22 cellular contexts compared by ENCODE assay signal in genomic region chr10:116880716-116881440, GRCh38. TPM values are rescaled to one million over a fixed set of nuclear protein-coding genes. Genes with fewer than 3 reads are reported as not detected.
DNase-seq lines count a peak whose midpoint lies in the region; ATAC-seq and TF ChIP-seq lines count a peak whose summit lies in the region.
"Had no signal": no experiment of that assay in that cellular context is flagged by ENCODE, and none has a peak within 500 bp of the region (broad histone marks: within the 10 kb centered on the region; RNA-seq: fewer than 3 reads in every experiment).

No MANE protein-coding gene starts in this region.

- no peak overlapping the region for H3K4me3 Mint-ChIP-seq in MCF 10A (ENCODE audit: unreplicated experiment)
- no peak overlapping the region for H3K4me3 Mint-ChIP-seq in CD4-positive, alpha-beta T cell
- no peak overlapping the region for H3K4me3 Mint-ChIP-seq in stimulated activated naive CD8-positive, alpha-beta T cell treated with anti-CD3 and anti-CD28 coated beads, Interleukin-15, amount 100 ng/mL, for 72 hours
- H3K4me3 Mint-ChIP-seq: neural crest cell had no signal

- no peaks in the 10 kb centered on the region for H3K9me3 ChIP-seq in mammary epithelial cell (replicated peaks; ENCODE audit: insufficient read depth, low read length)
- no peaks in the 10 kb centered on the region for H3K9me3 ChIP-seq in CD4-positive, alpha-beta T cell (ENCODE audit: control insufficient read depth, low read length)
- H3K9me3 ChIP-seq: ascending aorta, Caco-2, heart left ventricle had no signal

- no peak overlapping the region for H3K27ac Mint-ChIP-seq in MCF 10A (ENCODE audit: low read depth, unreplicated experiment)
- H3K27ac Mint-ChIP-seq in CD4-positive, alpha-beta T cell = no peak overlapping the region
- no peak overlapping the region for H3K27ac Mint-ChIP-seq in stimulated activated naive CD8-positive, alpha-beta T cell treated with anti-CD3 and anti-CD28 coated beads, Interleukin-15, amount 100 ng/mL, for 72 hours

- BruUV-seq in mammary epithelial cell (replicated peaks; lab: Mats Ljungman, UMichigan) (no TSS peak), MCF 10A (replicated peaks; lab: Mats Ljungman, UMichigan) (no TSS peak)

- H3K4me3 ChIP-seq in mammary epithelial cell (replicated peaks in 1 of 3; ENCODE audit: insufficient read depth in 1 of 3, low read depth in 2 of 3, low read length in 3 of 3) = no peak overlapping the region
- H3K4me3 ChIP-seq: ascending aorta, coronary artery, heart left ventricle had no signal

- TF ChIP-seq CTCF in mammary epithelial cell (conservative IDR thresholded peaks at IDR 0.05 in 1 of 2, IDR thresholded peaks at IDR 0.05 in 1 of 2; ENCODE audit: extremely low read depth in 1 of 2, insufficient read depth in 1 of 2, low read depth in 1 of 2, low read length in 2 of 2) = no peak
- no peak for TF ChIP-seq CTCF in MCF 10A (IDR thresholded peaks at IDR 0.05; ENCODE audit: unreplicated experiment)
- no peak for TF ChIP-seq CTCF in CD4-positive, alpha-beta T cell (IDR thresholded peaks at IDR 0.05)

- no peaks in the 10 kb centered on the region for H3K9me3 Mint-ChIP-seq in MCF 10A (ENCODE audit: unreplicated experiment)
- no peaks in the 10 kb centered on the region for H3K9me3 Mint-ChIP-seq in CD4-positive, alpha-beta T cell
- no peaks in the 10 kb centered on the region for H3K9me3 Mint-ChIP-seq in stimulated activated naive CD8-positive, alpha-beta T cell treated with anti-CD3 and anti-CD28 coated beads, Interleukin-15, amount 100 ng/mL, for 72 hours
- H3K9me3 Mint-ChIP-seq: neural crest cell had no signal

- no peak overlapping the region for H3K9ac ChIP-seq in mammary epithelial cell (ENCODE audit: insufficient read depth, low read length)

- H3K27ac ChIP-seq in mammary epithelial cell (ENCODE audit: insufficient read depth, low read depth, low read length) = no peak overlapping the region
- H3K27ac ChIP-seq in CD4-positive, alpha-beta T cell (ENCODE audit: low read depth, low read length) = no peak overlapping the region
- H3K27ac ChIP-seq: ascending aorta, coronary artery, epithelial cell of prostate, heart left ventricle had no signal

- peak; percentile 14 for DNase-seq in mammary epithelial cell
- DNase-seq in MCF 10A (ENCODE audit: unreplicated experiment) = no peak
- DNase-seq in SW480 (ENCODE audit: low spot score) = peak; percentile 56
- DNase-seq in head of caudate nucleus = peak in 32 of 42 donors; percentile 6 to 74 (median 39)
- DNase-seq in ecto neural progenitor cell (ENCODE audit: low spot score) = no peak
- DNase-seq in CD4-positive, alpha-beta T cell = no peak
- no peak for DNase-seq in stimulated activated naive CD8-positive, alpha-beta T cell treated with anti-CD3 and anti-CD28 coated beads, Interleukin-15, amount 100 ng/mL, for 72 hours
- DNase-seq in NCI-H345 treated with DMSO at 0.1 percent for 48 hours (lab: John Stamatoyannopoulos, UW; ENCODE audit: unreplicated experiment) = no peak
- DNase-seq: activated CD8-positive, alpha-beta memory T cell treated with anti-CD3 and anti-CD28 coated beads, Interleukin-2, amount 50 U/mL, for 48 hours; activated naive CD4-positive, alpha-beta T cell treated with Interleukin-2 at 50 U/mL for 16 hours; Caco-2; heart left ventricle; IMR-90; mesendoderm; MV-4-11; NCI-H2081 treated with DMSO at 0.1 percent for 48 hours; SHP77 treated with DMSO at 0.1 percent for 48 hours; T-helper 9 cell had no signal

- ATAC-seq in CD4-positive, alpha-beta T cell (ENCODE audit: poor library complexity) = no peak
- no peak for ATAC-seq in stimulated activated naive CD8-positive, alpha-beta T cell treated with anti-CD3 and anti-CD28 coated beads, Interleukin-15, amount 100 ng/mL, for 72 hours
- ATAC-seq: heart left ventricle had no signal

- H3K36me3 Mint-ChIP-seq in MCF 10A (ENCODE audit: insufficient read depth, unreplicated experiment) = no peaks in the 10 kb centered on the region
- H3K36me3 Mint-ChIP-seq in CD4-positive, alpha-beta T cell (ENCODE audit: low read depth) = no peaks in the 10 kb centered on the region

- no peaks in the 10 kb centered on the region for H3K79me2 ChIP-seq in mammary epithelial cell (ENCODE audit: insufficient read depth, low read length)

- CTCF ChIA-PET in mammary epithelial cell (lab: Charles Lee; ENCODE audit: low non-redundant PET) = no interaction called here
- CTCF ChIA-PET in MCF 10A (lab: Yijun Ruan, JAX) = interaction anchor here (0.6 to 1.4 kb wide), 3 partner anchors 94 to 296 kb away, joined by 3 read pairs; no protein-coding TSS in a partner anchor
- CTCF ChIA-PET in CD4-positive, alpha-beta T cell (lab: Charles Lee) = no interaction called here

- WGBS in mammary epithelial cell (ENCODE audit: low coverage, missing lambda C conversion rate) = 55% methylated on average over 10 of the region's 10 CpGs

- no peak overlapping the region for H2AFZ ChIP-seq in mammary epithelial cell (ENCODE audit: low read depth, low read length)

- POLR2A ChIA-PET in MCF 10A (lab: Yijun Ruan, JAX) = interaction anchor here (0.5 to 0.7 kb wide), 3 partner anchors 8 to 927 kb away, joined by 3 read pairs; no protein-coding TSS in a partner anchor
- POLR2A ChIA-PET in CD4-positive, alpha-beta T cell (lab: Charles Lee) = no interaction called here

- in situ Hi-C loops in mammary epithelial cell (cut with MboI; ENCODE audit: low sequenced_read_pairs in 2 of 2) = no loop called here

- H3K4me1 Mint-ChIP-seq in MCF 10A (ENCODE audit: insufficient read depth, unreplicated experiment) = no peaks in the 10 kb centered on the region
- no peaks in the 10 kb centered on the region for H3K4me1 Mint-ChIP-seq in CD4-positive, alpha-beta T cell (ENCODE audit: low read depth)
- no peaks in the 10 kb centered on the region for H3K4me1 Mint-ChIP-seq in stimulated activated naive CD8-positive, alpha-beta T cell treated with anti-CD3 and anti-CD28 coated beads, Interleukin-15, amount 100 ng/mL, for 72 hours

- H3K27me3 ChIP-seq in mammary epithelial cell (ENCODE audit: insufficient read depth, low read length) = no peaks in the 10 kb centered on the region
- no peaks in the 10 kb centered on the region for H3K27me3 ChIP-seq in CD4-positive, alpha-beta T cell (ENCODE audit: control insufficient read depth, insufficient read depth, low read length)
- H3K27me3 ChIP-seq: ascending aorta had no signal

- no peaks in the 10 kb centered on the region for H3K4me1 ChIP-seq in mammary epithelial cell (ENCODE audit: insufficient read depth, low read length)
- H3K4me1 ChIP-seq: ascending aorta, Caco-2, heart left ventricle had no signal

- intact Hi-C loops in mammary epithelial cell (cut with micrococcal nuclease) (no loop called here), MCF 10A (cut with micrococcal nuclease) (no loop called here), head of caudate nucleus (cut with DNase I) (no loop called here)
- intact Hi-C loops in CD4-positive, alpha-beta T cell (cut with DNase I, micrococcal nuclease) = no loop called here

- H4K20me1 ChIP-seq in mammary epithelial cell (ENCODE audit: insufficient read depth, low read length) = no peaks in the 10 kb centered on the region

- dilution Hi-C loops in mammary epithelial cell (cut with HindIII; ENCODE audit: low sequenced_read_pairs) = no loop called here

- no peak overlapping the region for H3K4me2 ChIP-seq in mammary epithelial cell (ENCODE audit: insufficient read depth, low read depth, low read length)

- H3K27me3 Mint-ChIP-seq in MCF 10A (ENCODE audit: insufficient read depth, unreplicated experiment) = no peaks in the 10 kb centered on the region
- H3K27me3 Mint-ChIP-seq in CD4-positive, alpha-beta T cell = peaks cover 37% of the 10 kb centered on the region
- H3K27me3 Mint-ChIP-seq in stimulated activated naive CD8-positive, alpha-beta T cell treated with anti-CD3 and anti-CD28 coated beads, Interleukin-15, amount 100 ng/mL, for 72 hours = peaks cover 36% of the 10 kb centered on the region

- no peaks in the 10 kb centered on the region for H3K36me3 ChIP-seq in mammary epithelial cell (ENCODE audit: insufficient read depth, low read length)
- H3K36me3 ChIP-seq: ascending aorta had no signal

RNA-seq across cellular contexts. Expression of gene ENO4, which starts 31.6 kb away (rescaled TPM):
- total RNA-seq in mammary epithelial cell (not detected), MCF 10A (2022) (0.15 TPM in 1 of 2 replicates, not detected in the other)
- polyA plus RNA-seq in mammary epithelial cell = 0.18 TPM
- polyA minus RNA-seq in mammary epithelial cell = not detected
- not detected for total RNA-seq in CD4-positive, alpha-beta T cell
- total RNA-seq: ascending aorta, Caco-2 had no signal

Comparison
In these comparisons a context has a peak if more than half of its experiments do, and no peak if none do; other contexts are left out.
1. DNase-seq: peak in mammary epithelial cell (single experiment), SW480 (single experiment) and head of caudate nucleus (32 of 42); none in MCF 10A (single experiment), ecto neural progenitor cell (single experiment), CD4-positive, alpha-beta T cell (0 of 10), stimulated activated naive CD8-positive, alpha-beta T cell treated with anti-CD3 and anti-CD28 coated beads, Interleukin-15, amount 100 ng/mL, for 72 hours (0 of 2) and NCI-H345 treated with DMSO at 0.1 percent for 48 hours (single experiment).